Comparison of ENCODE assay signal across 8 cellular contexts in genomic region chr1:228083871-228084278, GRCh38. TPM values are rescaled to one million over a fixed set of nuclear protein-coding genes. Genes with fewer than 3 reads are reported as not detected.
DNase-seq lines count a peak whose midpoint lies in the region; ATAC-seq and TF ChIP-seq lines count a peak whose summit lies in the region.

No MANE protein-coding gene starts in this region.

- no peaks in the 10 kb centered on the region for H3K27me3 ChIP-seq in WERI-Rb-1 (ENCODE audit: insufficient read depth, low read depth, severe bottlenecking)
- H3K27me3 ChIP-seq in cardiac muscle cell = no peaks in the 10 kb centered on the region
- no peaks in the 10 kb centered on the region for H3K27me3 ChIP-seq in rectal smooth muscle tissue (ENCODE audit: control insufficient read depth, insufficient read depth, low read length)

- H3K4me1 ChIP-seq in HEK293 (ENCODE audit: control insufficient read depth, insufficient read depth, low read length) (peaks cover 41% of the 10 kb centered on the region), cardiac muscle cell (ENCODE audit: low read depth) (peaks cover 51% of the 10 kb centered on the region), rectal smooth muscle tissue (ENCODE audit: control insufficient read depth, insufficient read depth, low read length) (peaks cover 42% of the 10 kb centered on the region)

- H3K4me3 ChIP-seq in HEK293 (ENCODE audit: low read depth, low read length) = peak overlapping the region; percentile 76
- peak overlapping the region; percentile 85 for H3K4me3 ChIP-seq in WERI-Rb-1 (ENCODE audit: low read depth, low read length)
- peak overlapping the region; percentile 97 for H3K4me3 ChIP-seq in cardiac muscle cell
- H3K4me3 ChIP-seq in rectal smooth muscle tissue (ENCODE audit: low read length) = peak overlapping the region; percentile 83

- CTCF ChIA-PET in HEK293 (lab: Yijun Ruan, JAX) = interaction anchor here (0.7 to 1.2 kb wide), 4 partner anchors 47 to 775 kb away, joined by 3 to 5 read pairs (median 4); no protein-coding TSS in a partner anchor

- DNase-seq in WERI-Rb-1 (no peak), cardiac muscle cell (ENCODE audit: low read depth in 1 of 2, low spot score in 1 of 2) (peak in 1 of 2 donors; percentile 44), NCI-H1694 (lab: John Stamatoyannopoulos, UW) (no peak), GDM1 (lab: John Stamatoyannopoulos, UW) (no peak)
- DNase-seq in effector CD8-positive, alpha-beta T cell (lab: John Stamatoyannopoulos, UW) = no peak

- TF ChIP-seq CTCF in HEK293 (tag by site-specific recombination; IDR thresholded peaks at IDR 0.05) = peak; percentile 80
- no peak for TF ChIP-seq CTCF in WERI-Rb-1 (IDR thresholded peaks at IDR 0.05; ENCODE audit: low read depth, low read length)
- TF ChIP-seq CTCF in cardiac muscle cell (IDR thresholded peaks at IDR 0.05; ENCODE audit: low read depth, low read length) = no peak

- H3K36me3 ChIP-seq in HEK293 (ENCODE audit: control insufficient read depth in 2 of 2, insufficient read depth in 1 of 2, low read length in 2 of 2) (peaks cover 0 to 42% of the 10 kb centered on the region in 2 experiments; a peak in 2 of 3 replicates), WERI-Rb-1 (peaks cover 3% of the 10 kb centered on the region), cardiac muscle cell (no peaks in the 10 kb centered on the region), rectal smooth muscle tissue (ENCODE audit: control insufficient read depth, insufficient read depth, low read length) (no peaks in the 10 kb centered on the region)

- POLR2A ChIA-PET in HEK293 (lab: Yijun Ruan, JAX) = interaction anchor here (0.7 to 2.9 kb wide), 5 partner anchors 14 to 90 kb away, joined by 3 to 21 read pairs (median 15); partner anchors contain the start of gene IBA57

- H3K9me3 ChIP-seq in HEK293 (ENCODE audit: control insufficient read depth, insufficient read depth, low read depth, low read length) = no peaks in the 10 kb centered on the region
- no peaks in the 10 kb centered on the region for H3K9me3 ChIP-seq in WERI-Rb-1 (ENCODE audit: severe bottlenecking)
- no peaks in the 10 kb centered on the region for H3K9me3 ChIP-seq in cardiac muscle cell (ENCODE audit: low read depth)

- peak overlapping the region; percentile 47 for H3K9ac ChIP-seq in rectal smooth muscle tissue (ENCODE audit: low read length)

- H3K27ac ChIP-seq in HEK293 (ENCODE audit: extremely low read depth, low read depth, low read length) = peak overlapping the region; percentile 93; the same call in 1 of the 2 replicates
- H3K27ac ChIP-seq in WERI-Rb-1 = no peak overlapping the region; the same call in 1 of the 2 replicates
- peak overlapping the region; percentile 99 for H3K27ac ChIP-seq in cardiac muscle cell
- H3K27ac ChIP-seq in rectal smooth muscle tissue (ENCODE audit: low read depth, low read length) = peak overlapping the region; percentile 97

- no peak for ATAC-seq in GM21723 (IDR thresholded peaks at IDR 0.05; ENCODE audit: unreplicated experiment)

TF ChIP-seq in HEK293, 187 proteins besides CTCF, POLR2A, EP300 and RAD21 (continues in another document):
- TF ChIP-seq, protein P1, sequence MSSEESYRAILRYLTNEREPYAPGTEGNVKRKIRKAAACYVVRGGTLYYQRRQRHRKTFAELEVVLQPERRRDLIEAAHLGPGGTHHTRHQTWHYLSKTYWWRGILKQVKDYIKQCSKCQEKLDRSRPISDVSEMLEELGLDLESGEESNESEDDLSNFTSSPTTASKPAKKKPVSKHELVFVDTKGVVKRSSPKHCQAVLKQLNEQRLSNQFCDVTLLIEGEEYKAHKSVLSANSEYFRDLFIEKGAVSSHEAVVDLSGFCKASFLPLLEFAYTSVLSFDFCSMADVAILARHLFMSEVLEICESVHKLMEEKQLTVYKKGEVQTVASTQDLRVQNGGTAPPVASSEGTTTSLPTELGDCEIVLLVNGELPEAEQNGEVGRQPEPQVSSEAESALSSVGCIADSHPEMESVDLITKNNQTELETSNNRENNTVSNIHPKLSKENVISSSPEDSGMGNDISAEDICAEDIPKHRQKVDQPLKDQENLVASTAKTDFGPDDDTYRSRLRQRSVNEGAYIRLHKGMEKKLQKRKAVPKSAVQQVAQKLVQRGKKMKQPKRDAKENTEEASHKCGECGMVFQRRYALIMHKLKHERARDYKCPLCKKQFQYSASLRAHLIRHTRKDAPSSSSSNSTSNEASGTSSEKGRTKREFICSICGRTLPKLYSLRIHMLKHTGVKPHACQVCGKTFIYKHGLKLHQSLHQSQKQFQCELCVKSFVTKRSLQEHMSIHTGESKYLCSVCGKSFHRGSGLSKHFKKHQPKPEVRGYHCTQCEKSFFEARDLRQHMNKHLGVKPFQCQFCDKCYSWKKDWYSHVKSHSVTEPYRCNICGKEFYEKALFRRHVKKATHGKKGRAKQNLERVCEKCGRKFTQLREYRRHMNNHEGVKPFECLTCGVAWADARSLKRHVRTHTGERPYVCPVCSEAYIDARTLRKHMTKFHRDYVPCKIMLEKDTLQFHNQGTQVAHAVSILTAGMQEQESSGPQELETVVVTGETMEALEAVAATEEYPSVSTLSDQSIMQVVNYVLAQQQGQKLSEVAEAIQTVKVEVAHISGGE (tag by site-specific recombination; conservative IDR thresholded peaks at IDR 0.05; ENCODE audit: low read depth) = no peak
- TF ChIP-seq ZNF473 (tag by site-specific recombination; IDR thresholded peaks at IDR 0.05) (no peak), ZNF292 (tag by site-specific recombination; IDR thresholded peaks at IDR 0.05; ENCODE audit: borderline replicate concordance, low read depth) (no peak), KLF17 (tag by site-specific recombination; IDR thresholded peaks at IDR 0.05) (0 out of 2 replicates have a peak, but pooled peaks have one; percentile 10), ZNF529 (tag by site-specific recombination; IDR thresholded peaks at IDR 0.05; ENCODE audit: insufficient replicate concordance) (no peak), YY2 (tag by site-specific recombination; IDR thresholded peaks at IDR 0.05) (no peak), KLF9 (tag by site-specific recombination; IDR thresholded peaks at IDR 0.05; ENCODE audit: low read depth) (no peak), ZNF404 (tag by site-specific recombination; IDR thresholded peaks at IDR 0.05) (no peak), INSM2 (tag by site-specific recombination; IDR thresholded peaks at IDR 0.05) (no peak)
- TF ChIP-seq, protein P2, sequence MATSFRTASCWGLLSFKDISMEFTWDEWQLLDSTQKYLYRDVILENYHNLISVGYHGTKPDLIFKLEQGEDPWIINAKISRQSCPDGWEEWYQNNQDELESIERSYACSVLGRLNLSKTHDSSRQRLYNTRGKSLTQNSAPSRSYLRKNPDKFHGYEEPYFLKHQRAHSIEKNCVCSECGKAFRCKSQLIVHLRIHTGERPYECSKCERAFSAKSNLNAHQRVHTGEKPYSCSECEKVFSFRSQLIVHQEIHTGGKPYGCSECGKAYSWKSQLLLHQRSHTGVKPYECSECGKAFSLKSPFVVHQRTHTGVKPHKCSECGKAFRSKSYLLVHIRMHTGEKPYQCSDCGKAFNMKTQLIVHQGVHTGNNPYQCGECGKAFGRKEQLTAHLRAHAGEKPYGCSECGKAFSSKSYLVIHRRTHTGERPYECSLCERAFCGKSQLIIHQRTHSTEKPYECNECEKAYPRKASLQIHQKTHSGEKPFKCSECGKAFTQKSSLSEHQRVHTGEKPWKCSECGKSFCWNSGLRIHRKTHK (tag by site-specific recombination; IDR thresholded peaks at IDR 0.05) = no peak

RNA-seq across cellular contexts. Expression of gene ARF1, which starts 1.4 kb away (rescaled TPM):
- 421 and 499 TPM in 2 replicates for total RNA-seq in cardiac muscle cell
- polyA plus RNA-seq in cardiac muscle cell = 662 and 732 TPM in 2 replicates

RNA-seq across cellular contexts. Expression of gene C1orf35, which starts 19.2 kb away (rescaled TPM):
- 27.7 and 43.7 TPM in 2 replicates for total RNA-seq in cardiac muscle cell
- 36.2 and 37.2 TPM in 2 replicates for polyA plus RNA-seq in cardiac muscle cell

RNA-seq across cellular contexts. Expression of gene MRPL55, which starts 25.2 kb away (rescaled TPM):
- 106 and 139 TPM in 2 replicates for total RNA-seq in cardiac muscle cell
- 144 and 193 TPM in 2 replicates for polyA plus RNA-seq in cardiac muscle cell

RNA-seq across cellular contexts. Expression of gene GUK1, which starts 56.2 kb away (rescaled TPM):
- total RNA-seq in cardiac muscle cell = 354 and 408 TPM in 2 replicates
- 394 and 450 TPM in 2 replicates for polyA plus RNA-seq in cardiac muscle cell
